Comparison of ENCODE assay signal across 19 cellular contexts in the genomic region with DNA sequence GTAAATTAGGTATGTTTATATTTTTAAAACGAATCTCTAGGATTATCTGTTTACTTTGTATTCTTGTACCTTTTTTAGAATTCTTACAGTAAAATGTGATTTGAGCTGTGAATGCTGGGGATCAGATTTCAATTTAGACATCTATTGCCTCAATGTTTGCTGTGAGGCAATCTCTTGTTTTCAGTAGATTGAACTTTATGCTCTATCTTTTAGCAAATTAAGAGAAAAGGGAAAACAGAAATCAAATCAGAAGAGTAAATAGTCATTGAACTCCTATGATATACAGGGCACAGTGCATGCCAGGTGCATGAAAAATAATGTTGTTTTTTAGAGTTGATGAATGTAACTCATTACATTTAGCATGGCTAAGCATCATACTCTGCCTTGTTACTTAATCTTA.
"Had no signal": no experiment of that assay in that cellular context is flagged by ENCODE, and none has a peak within 500 bp of the region (broad histone marks: within the 10 kb centered on the region; RNA-seq: fewer than 3 reads in every experiment).

No MANE protein-coding gene starts in this region.

- H3K4me1 ChIP-seq: colonic mucosa, neural progenitor cell, sigmoid colon, upper lobe of right lung had no signal

- H3K9me3 ChIP-seq: colonic mucosa, ovary, sigmoid colon, stomach, thoracic aorta, upper lobe of right lung had no signal

- H3K27me3 ChIP-seq: colonic mucosa, foreskin keratinocyte, neural progenitor cell, ovary, sigmoid colon, stomach, upper lobe of right lung had no signal

- H3K4me3 ChIP-seq: colonic mucosa, lung, neural progenitor cell, ovary, sigmoid colon, stomach, thoracic aorta, upper lobe of right lung had no signal

- H3K36me3 ChIP-seq: colonic mucosa, ovary had no signal

- H3K27ac ChIP-seq: colonic mucosa, foreskin keratinocyte, neural progenitor cell, ovary, sigmoid colon, stomach, thoracic aorta, upper lobe of right lung had no signal

- DNase-seq: activated CD4-positive, alpha-beta T cell treated with anti-CD3 and anti-CD28 coated beads for 48 hours; activated CD8-positive, alpha-beta memory T cell treated with anti-CD3 and anti-CD28 coated beads, Interleukin-2, amount 50 U/mL, for 4 hours; activated CD8-positive, alpha-beta T cell treated with anti-CD3 and anti-CD28 coated beads for 36 hours; activated effector memory CD4-positive, alpha-beta T cell treated with anti-CD3 and anti-CD28 coated beads, Interleukin-2, amount 50 U/mL, for 16 hours; activated T-cell treated with anti-CD3 and anti-CD28 coated beads, Interleukin-2, amount 50 U/mL, for 48 hours; amniotic stem cell; caudate nucleus; colonic mucosa; foreskin keratinocyte; glutamatergic neuron; ovary; sigmoid colon; stimulated activated CD4-positive, alpha-beta T cell treated with anti-CD3 and anti-CD28 coated beads, Interleukin-1b, Interleukin-23, amount 100 ng/mL, for 48 hours; stomach; T-helper 17 cell; upper lobe of right lung had no signal

- ATAC-seq: activated CD8-positive, alpha-beta T cell treated with anti-CD3 and anti-CD28 coated beads for 36 hours; foreskin keratinocyte; T-helper 17 cell; upper lobe of right lung had no signal
